In genomic region chr7:101197991-101198390, GRCh38 we compare ENCODE assay signal across 2 cellular contexts.
A peak's percentile ranks its signal among the peaks of the same experiment; 100 is the strongest.
TF ChIP-seq lines count a peak whose summit lies in the region.

No MANE protein-coding gene starts in this region.

TF ChIP-seq in GM23338, 12 proteins besides CTCF, POLR2A, EP300 and RAD21:
- TF ChIP-seq, protein P1, sequence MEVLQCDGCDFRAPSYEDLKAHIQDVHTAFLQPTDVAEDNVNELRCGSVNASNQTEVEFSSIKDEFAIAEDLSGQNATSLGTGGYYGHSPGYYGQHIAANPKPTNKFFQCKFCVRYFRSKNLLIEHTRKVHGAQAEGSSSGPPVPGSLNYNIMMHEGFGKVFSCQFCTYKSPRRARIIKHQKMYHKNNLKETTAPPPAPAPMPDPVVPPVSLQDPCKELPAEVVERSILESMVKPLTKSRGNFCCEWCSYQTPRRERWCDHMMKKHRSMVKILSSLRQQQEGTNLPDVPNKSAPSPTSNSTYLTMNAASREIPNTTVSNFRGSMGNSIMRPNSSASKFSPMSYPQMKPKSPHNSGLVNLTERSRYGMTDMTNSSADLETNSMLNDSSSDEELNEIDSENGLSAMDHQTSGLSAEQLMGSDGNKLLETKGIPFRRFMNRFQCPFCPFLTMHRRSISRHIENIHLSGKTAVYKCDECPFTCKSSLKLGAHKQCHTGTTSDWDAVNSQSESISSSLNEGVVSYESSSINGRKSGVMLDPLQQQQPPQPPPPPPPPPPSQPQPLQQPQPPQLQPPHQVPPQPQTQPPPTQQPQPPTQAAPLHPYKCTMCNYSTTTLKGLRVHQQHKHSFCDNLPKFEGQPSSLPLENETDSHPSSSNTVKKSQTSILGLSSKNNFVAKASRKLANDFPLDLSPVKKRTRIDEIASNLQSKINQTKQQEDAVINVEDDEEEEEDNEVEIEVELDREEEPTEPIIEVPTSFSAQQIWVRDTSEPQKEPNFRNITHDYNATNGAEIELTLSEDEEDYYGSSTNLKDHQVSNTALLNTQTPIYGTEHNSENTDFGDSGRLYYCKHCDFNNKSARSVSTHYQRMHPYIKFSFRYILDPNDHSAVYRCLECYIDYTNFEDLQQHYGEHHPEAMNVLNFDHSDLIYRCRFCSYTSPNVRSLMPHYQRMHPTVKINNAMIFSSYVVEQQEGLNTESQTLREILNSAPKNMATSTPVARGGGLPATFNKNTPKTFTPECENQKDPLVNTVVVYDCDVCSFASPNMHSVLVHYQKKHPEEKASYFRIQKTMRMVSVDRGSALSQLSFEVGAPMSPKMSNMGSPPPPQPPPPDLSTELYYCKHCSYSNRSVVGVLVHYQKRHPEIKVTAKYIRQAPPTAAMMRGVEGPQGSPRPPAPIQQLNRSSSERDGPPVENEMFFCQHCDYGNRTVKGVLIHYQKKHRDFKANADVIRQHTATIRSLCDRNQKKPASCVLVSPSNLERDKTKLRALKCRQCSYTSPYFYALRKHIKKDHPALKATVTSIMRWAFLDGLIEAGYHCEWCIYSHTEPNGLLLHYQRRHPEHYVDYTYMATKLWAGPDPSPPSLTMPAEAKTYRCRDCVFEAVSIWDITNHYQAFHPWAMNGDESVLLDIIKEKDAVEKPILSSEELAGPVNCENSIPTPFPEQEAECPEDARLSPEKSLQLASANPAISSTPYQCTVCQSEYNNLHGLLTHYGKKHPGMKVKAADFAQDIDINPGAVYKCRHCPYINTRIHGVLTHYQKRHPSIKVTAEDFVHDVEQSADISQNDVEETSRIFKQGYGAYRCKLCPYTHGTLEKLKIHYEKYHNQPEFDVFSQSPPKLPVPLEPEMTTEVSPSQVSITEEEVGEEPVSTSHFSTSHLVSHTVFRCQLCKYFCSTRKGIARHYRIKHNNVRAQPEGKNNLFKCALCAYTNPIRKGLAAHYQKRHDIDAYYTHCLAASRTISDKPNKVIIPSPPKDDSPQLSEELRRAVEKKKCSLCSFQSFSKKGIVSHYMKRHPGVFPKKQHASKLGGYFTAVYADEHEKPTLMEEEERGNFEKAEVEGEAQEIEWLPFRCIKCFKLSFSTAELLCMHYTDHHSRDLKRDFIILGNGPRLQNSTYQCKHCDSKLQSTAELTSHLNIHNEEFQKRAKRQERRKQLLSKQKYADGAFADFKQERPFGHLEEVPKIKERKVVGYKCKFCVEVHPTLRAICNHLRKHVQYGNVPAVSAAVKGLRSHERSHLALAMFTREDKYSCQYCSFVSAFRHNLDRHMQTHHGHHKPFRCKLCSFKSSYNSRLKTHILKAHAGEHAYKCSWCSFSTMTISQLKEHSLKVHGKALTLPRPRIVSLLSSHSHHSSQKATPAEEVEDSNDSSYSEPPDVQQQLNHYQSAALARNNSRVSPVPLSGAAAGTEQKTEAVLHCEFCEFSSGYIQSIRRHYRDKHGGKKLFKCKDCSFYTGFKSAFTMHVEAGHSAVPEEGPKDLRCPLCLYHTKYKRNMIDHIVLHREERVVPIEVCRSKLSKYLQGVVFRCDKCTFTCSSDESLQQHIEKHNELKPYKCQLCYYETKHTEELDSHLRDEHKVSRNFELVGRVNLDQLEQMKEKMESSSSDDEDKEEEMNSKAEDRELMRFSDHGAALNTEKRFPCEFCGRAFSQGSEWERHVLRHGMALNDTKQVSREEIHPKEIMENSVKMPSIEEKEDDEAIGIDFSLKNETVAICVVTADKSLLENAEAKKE (CRISPR knock-in tag; IDR thresholded peaks at IDR 0.05) = no peak
- TF ChIP-seq EZH2 (IDR thresholded peaks at IDR 0.05; ENCODE audit: low read depth, unreplicated experiment) (no peak), ETS1 (IDR thresholded peaks at IDR 0.05) (no peak), ZNF114 (CRISPR knock-in tag; IDR thresholded peaks at IDR 0.05) (no peak), NANOG (IDR thresholded peaks at IDR 0.05; ENCODE audit: borderline replicate concordance) (no peak), CREB1 (CRISPR knock-in tag; IDR thresholded peaks at IDR 0.05; ENCODE audit: low read depth) (no peak), EZH2phosphoT487 (IDR thresholded peaks at IDR 0.05; ENCODE audit: unreplicated experiment) (no peak), ZNF331 (CRISPR knock-in tag; IDR thresholded peaks at IDR 0.05; ENCODE audit: low read depth) (no peak), POLR2AphosphoS5 (IDR thresholded peaks at IDR 0.05; ENCODE audit: low read depth) (no peak), JUNB (IDR thresholded peaks at IDR 0.05; ENCODE audit: unreplicated experiment) (no peak), STAT1 (IDR thresholded peaks at IDR 0.05; ENCODE audit: unreplicated experiment) (no peak)
- TF ChIP-seq, protein P2, sequence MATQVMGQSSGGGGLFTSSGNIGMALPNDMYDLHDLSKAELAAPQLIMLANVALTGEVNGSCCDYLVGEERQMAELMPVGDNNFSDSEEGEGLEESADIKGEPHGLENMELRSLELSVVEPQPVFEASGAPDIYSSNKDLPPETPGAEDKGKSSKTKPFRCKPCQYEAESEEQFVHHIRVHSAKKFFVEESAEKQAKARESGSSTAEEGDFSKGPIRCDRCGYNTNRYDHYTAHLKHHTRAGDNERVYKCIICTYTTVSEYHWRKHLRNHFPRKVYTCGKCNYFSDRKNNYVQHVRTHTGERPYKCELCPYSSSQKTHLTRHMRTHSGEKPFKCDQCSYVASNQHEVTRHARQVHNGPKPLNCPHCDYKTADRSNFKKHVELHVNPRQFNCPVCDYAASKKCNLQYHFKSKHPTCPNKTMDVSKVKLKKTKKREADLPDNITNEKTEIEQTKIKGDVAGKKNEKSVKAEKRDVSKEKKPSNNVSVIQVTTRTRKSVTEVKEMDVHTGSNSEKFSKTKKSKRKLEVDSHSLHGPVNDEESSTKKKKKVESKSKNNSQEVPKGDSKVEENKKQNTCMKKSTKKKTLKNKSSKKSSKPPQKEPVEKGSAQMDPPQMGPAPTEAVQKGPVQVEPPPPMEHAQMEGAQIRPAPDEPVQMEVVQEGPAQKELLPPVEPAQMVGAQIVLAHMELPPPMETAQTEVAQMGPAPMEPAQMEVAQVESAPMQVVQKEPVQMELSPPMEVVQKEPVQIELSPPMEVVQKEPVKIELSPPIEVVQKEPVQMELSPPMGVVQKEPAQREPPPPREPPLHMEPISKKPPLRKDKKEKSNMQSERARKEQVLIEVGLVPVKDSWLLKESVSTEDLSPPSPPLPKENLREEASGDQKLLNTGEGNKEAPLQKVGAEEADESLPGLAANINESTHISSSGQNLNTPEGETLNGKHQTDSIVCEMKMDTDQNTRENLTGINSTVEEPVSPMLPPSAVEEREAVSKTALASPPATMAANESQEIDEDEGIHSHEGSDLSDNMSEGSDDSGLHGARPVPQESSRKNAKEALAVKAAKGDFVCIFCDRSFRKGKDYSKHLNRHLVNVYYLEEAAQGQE (IDR thresholded peaks at IDR 0.05; ENCODE audit: unreplicated experiment) = no peak

TF ChIP-seq in K562, 482 proteins besides CTCF, POLR2A, EP300 and RAD21:
- TF ChIP-seq FOXJ2 (tag; IDR thresholded peaks at IDR 0.05) (no peak), ZKSCAN1 (IDR thresholded peaks at IDR 0.05; ENCODE audit: low read depth, low read length) (no peak), ZNF518B (CRISPR knock-in tag; IDR thresholded peaks at IDR 0.05) (no peak), ZBTB33 (CRISPR knock-in tag; IDR thresholded peaks at IDR 0.05) (0 out of 2 replicates have a peak, but pooled peaks have one; percentile 31), MIER1 (IDR thresholded peaks at IDR 0.05; ENCODE audit: low read depth) (no peak)
TF ChIP-seq in K562: peak in this region for 1.
